Comparison of ENCODE assay signal across 13 cellular contexts in genomic region chrX:109393859-109394258, GRCh38.
DNase-seq lines count a peak whose midpoint lies in the region; ATAC-seq, FAIRE-seq and TF ChIP-seq lines count a peak whose summit lies in the region.
"Had no signal": no experiment of that assay in that cellular context is flagged by ENCODE, and none has a peak within 500 bp of the region (broad histone marks: within the 10 kb centered on the region; RNA-seq: fewer than 3 reads in every experiment).

No MANE protein-coding gene starts in this region.

- intact Hi-C loops in posterior cingulate gyrus (cut with DNase I): no loop called here

- no peaks in the 10 kb centered on the region for H3K36me3 Mint-ChIP-seq in endodermal cell (ENCODE audit: low read depth)
- H3K36me3 Mint-ChIP-seq: activated naive CD8-positive, alpha-beta T cell had no signal

- H3K4me3 ChIP-seq in GM12865 (ENCODE audit: low read depth, low read length) (no peak overlapping the region), LNCaP clone FGC (ENCODE audit: low read depth, low read length) (no peak overlapping the region), endodermal cell (ENCODE audit: low read length) (no peak overlapping the region)
- H3K4me3 ChIP-seq: pancreas, upper lobe of right lung had no signal

- no peaks in the 10 kb centered on the region for H3K9me3 ChIP-seq in endodermal cell (ENCODE audit: control insufficient read depth, low read length)
- H3K9me3 ChIP-seq: pancreas, upper lobe of right lung had no signal

- no peaks in the 10 kb centered on the region for H3K27me3 Mint-ChIP-seq in endodermal cell (ENCODE audit: insufficient read depth)
- H3K27me3 Mint-ChIP-seq: activated naive CD8-positive, alpha-beta T cell had no signal

- no peak overlapping the region for H3K27ac Mint-ChIP-seq in endodermal cell
- H3K27ac Mint-ChIP-seq: activated naive CD8-positive, alpha-beta T cell had no signal

- no peak overlapping the region for H3K27ac ChIP-seq in endodermal cell (ENCODE audit: low read depth, low read length)
- H3K27ac ChIP-seq: pancreas, upper lobe of right lung had no signal

- H3K27me3 ChIP-seq in endodermal cell (ENCODE audit: control insufficient read depth, insufficient read depth, low read length, poor library complexity, severe bottlenecking): no peaks in the 10 kb centered on the region
- H3K27me3 ChIP-seq: upper lobe of right lung had no signal

- TF ChIP-seq CTCF in GM12865 (IDR thresholded peaks at IDR 0.05; ENCODE audit: insufficient read depth, low read depth, low read length, missing control alignments): peak; percentile 16
- TF ChIP-seq CTCF in LNCaP clone FGC (IDR thresholded peaks at IDR 0.05; ENCODE audit: control insufficient read depth, extremely low read depth, insufficient read depth): peak; percentile 29; the same call in 1 of the 2 replicates
- TF ChIP-seq CTCF in endodermal cell (conservative IDR thresholded peaks at IDR 0.05): peak; percentile 77
- TF ChIP-seq CTCF in D721Med (IDR thresholded peaks at IDR 0.05; ENCODE audit: insufficient read depth, missing control alignments): no peak

- no peak overlapping the region for H3K9ac ChIP-seq in endodermal cell (ENCODE audit: extremely low read depth, low read length, poor library complexity, severe bottlenecking)

- FAIRE-seq in D721Med (lab: Jason Lieb, UNC): no peak
- FAIRE-seq: endometrium, pancreas had no signal

- no peak overlapping the region for H3K4me3 Mint-ChIP-seq in endodermal cell
- H3K4me3 Mint-ChIP-seq: activated naive CD8-positive, alpha-beta T cell had no signal

- 40 to 67% methylated on average over 1 of the region's 1 CpG for WGBS in endodermal cell (ENCODE audit: insufficient coverage in 1 of 2, insufficient read length in 1 of 2), 2 experiments

- peak; percentile 28 for DNase-seq in GM12865 (ENCODE audit: low read depth)
- no peak for DNase-seq in LNCaP clone FGC (ENCODE audit: low read depth)
- peak; percentile 72 for DNase-seq in endodermal cell
- DNase-seq in NCI-H1048 (lab: John Stamatoyannopoulos, UW): no peak
- DNase-seq in NCI-H748 (lab: John Stamatoyannopoulos, UW; ENCODE audit: unreplicated experiment): no peak
- DNase-seq in posterior cingulate gyrus: no peak
- no peak for DNase-seq in D721Med (ENCODE audit: insufficient read length, low spot score)
- DNase-seq: activated CD4-positive, CD25-positive, alpha-beta regulatory T cell treated with anti-CD3 and anti-CD28 coated beads, Interleukin-2, amount 50 U/mL, for 72 hours; pancreas; upper lobe of right lung had no signal

- H3K4me1 ChIP-seq in endodermal cell (ENCODE audit: control insufficient read depth, insufficient read depth, low read length): no peaks in the 10 kb centered on the region
- H3K4me1 ChIP-seq: pancreas, upper lobe of right lung had no signal

- ATAC-seq in GM21526 (IDR thresholded peaks at IDR 0.05; ENCODE audit: low FRiP score, unreplicated experiment): peak; percentile 60
- ATAC-seq: pancreas, upper lobe of right lung had no signal

- peaks cover 47% of the 10 kb centered on the region for H3K4me1 Mint-ChIP-seq in endodermal cell

- H3K9me3 Mint-ChIP-seq in endodermal cell: no peaks in the 10 kb centered on the region

- no peaks in the 10 kb centered on the region for H3K36me3 ChIP-seq in endodermal cell (ENCODE audit: control insufficient read depth, insufficient read depth, low read length)
- H3K36me3 ChIP-seq: pancreas, upper lobe of right lung had no signal

Comparison
In these comparisons a context has a peak if more than half of its experiments do, and no peak if none do; other contexts are left out.
1. DNase-seq: peak in GM12865 (single experiment) and endodermal cell (single experiment); none in LNCaP clone FGC (single experiment), NCI-H1048 (single experiment), NCI-H748 (single experiment), posterior cingulate gyrus (0 of 10) and D721Med (single experiment).